ENCODE assay signal across 8 cellular contexts in the genomic region with DNA sequence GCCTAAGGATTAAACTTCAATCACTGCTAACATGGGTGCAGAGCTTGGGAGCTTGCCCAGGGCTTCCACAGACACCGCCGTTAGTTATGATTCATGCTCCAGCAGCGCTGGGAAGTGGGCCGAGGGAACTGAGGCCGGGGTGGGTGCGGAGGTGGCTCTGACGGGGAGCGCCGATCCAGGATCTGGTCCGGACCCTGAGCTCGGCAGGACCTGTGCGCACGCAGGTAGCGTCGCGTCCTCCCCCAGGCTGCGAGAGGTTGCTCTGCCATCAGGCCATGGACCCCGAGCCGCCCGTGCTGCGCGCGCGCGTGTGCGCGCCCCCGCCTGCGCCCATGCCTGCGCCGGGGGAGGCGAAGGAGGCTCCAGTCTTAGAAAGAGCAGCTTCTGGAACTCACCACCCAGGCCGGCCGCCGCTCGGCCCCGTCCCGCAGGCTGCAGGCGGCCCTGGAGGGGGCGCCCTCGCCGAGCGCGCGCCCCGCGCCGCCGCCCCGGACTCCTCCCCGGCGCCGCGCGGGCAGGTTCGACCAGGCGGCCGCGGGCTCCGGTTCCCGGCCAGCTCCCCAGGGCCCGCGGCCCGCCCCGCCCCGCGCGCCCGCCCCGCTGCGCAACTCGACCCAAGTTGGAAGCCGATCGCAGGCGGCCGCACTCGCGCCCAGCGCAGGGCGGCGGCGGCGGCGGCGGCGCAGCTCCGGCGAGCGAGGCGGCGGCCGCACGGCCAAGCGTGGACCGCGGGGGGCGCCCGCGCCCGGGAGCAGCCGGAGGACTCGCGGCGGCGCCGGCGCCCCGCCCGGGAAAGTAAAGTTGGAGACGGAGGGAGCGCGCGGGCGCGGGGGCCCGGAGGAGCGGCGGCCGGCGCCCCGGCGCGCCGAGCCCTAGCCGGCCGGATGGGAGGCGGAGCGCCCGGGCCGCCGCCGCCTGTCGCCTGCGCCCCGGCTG. TPM values are rescaled to one million over a fixed set of nuclear protein-coding genes. Genes with fewer than 3 reads are reported as not detected.
DNase-seq lines count a peak whose midpoint lies in the region; ATAC-seq, FAIRE-seq and TF ChIP-seq lines count a peak whose summit lies in the region.
"Had no signal": no experiment of that assay in that cellular context is flagged by ENCODE, and none has a peak within 500 bp of the region (broad histone marks: within the 10 kb centered on the region; RNA-seq: fewer than 3 reads in every experiment).

No MANE protein-coding gene starts in this region.

- peak; percentile 37; the same call in 1 of the 2 replicates for ATAC-seq in PC-3
- ATAC-seq in T-cell (replicated peaks in 1 of 4) = no peak

- H3K9ac ChIP-seq in PC-3 (ENCODE audit: low read length) = no peak overlapping the region

- H3K9me2 ChIP-seq in PC-3 (replicated peaks; ENCODE audit: low read length) = no peaks in the 10 kb centered on the region

- H3F3A ChIP-seq in PC-3 (ENCODE audit: low read length, unreplicated experiment) = no peaks in the 10 kb centered on the region

- H4K20me1 ChIP-seq in PC-3 (ENCODE audit: low read length) = no peaks in the 10 kb centered on the region

- no peaks in the 10 kb centered on the region for H3K36me3 Mint-ChIP-seq in neural crest cell (ENCODE audit: low read depth)
- no peaks in the 10 kb centered on the region for H3K36me3 Mint-ChIP-seq in T-cell

- BruUV-seq in PC-3 (replicated peaks; lab: Mats Ljungman, UMichigan) = no TSS peak

- H3K4me3 Mint-ChIP-seq in neural crest cell (peak overlapping the region; percentile 70), T-cell (no peak overlapping the region)
- H3K4me3 Mint-ChIP-seq: T-helper 1 cell treated with Interleukin-12 subunit alpha and Interleukin-12 subunit beta and Interleukin-4 antibody, amounts not matched to agents 30 μg/mL and 1 μg/mL, for 36 hours had no signal

- H3K4me2 ChIP-seq in PC-3 (ENCODE audit: low read length) = peak overlapping the region; percentile 53; the same call in 1 of the 2 replicates

- TF ChIP-seq POLR2A in H54 (IDR thresholded peaks at IDR 0.05; ENCODE audit: low read depth, low read length) = no peak; the same call in 1 of the 2 replicates

- 1% methylated on average over 50 to 135 of the region's 135 CpGs for WGBS in esophagus, 2 donors

- H3K9me3 ChIP-seq in PC-3 (ENCODE audit: low read length) = no peaks in the 10 kb centered on the region
- H3K9me3 ChIP-seq in esophagus (ENCODE audit: control insufficient read depth in 2 of 2, insufficient read depth in 1 of 2, low read depth in 1 of 2, low read length in 1 of 2) = peaks cover 5 to 7% of the 10 kb centered on the region in 2 donors

- no peak overlapping the region for H3K4me3 ChIP-seq in PC-3 (ENCODE audit: low read length)
- peak overlapping the region; percentile 43 to 53 for H3K4me3 ChIP-seq in esophagus (ENCODE audit: low read depth in 1 of 2, low read length in 2 of 2)

- FAIRE-seq in H54 (lab: Jason Lieb, UNC) = no peak

- no peak for TF ChIP-seq CTCF in PC-3 (conservative IDR thresholded peaks at IDR 0.05; ENCODE audit: low read depth, low read length)
- peak; percentile 52 for TF ChIP-seq CTCF in neural crest cell (conservative IDR thresholded peaks at IDR 0.05)

- H3K79me2 ChIP-seq in PC-3 (ENCODE audit: low read length) = no peaks in the 10 kb centered on the region

- H3K4me1 ChIP-seq in PC-3 (ENCODE audit: insufficient read depth, low read length) (no peaks in the 10 kb centered on the region), esophagus (ENCODE audit: control insufficient read depth in 2 of 2, insufficient read depth in 2 of 2, low read length in 1 of 2) (peaks cover 8 to 9% of the 10 kb centered on the region in 2 donors)

- CTCF ChIA-PET in PC-3 (lab: Charles Lee) (no interaction called here), T-cell (lab: Charles Lee) (no interaction called here)

- no peak overlapping the region for H3K27ac ChIP-seq in PC-3 (ENCODE audit: low read length)
- peak overlapping the region; percentile 12 to 35 for H3K27ac ChIP-seq in esophagus (ENCODE audit: low read depth in 2 of 2, low read length in 1 of 2)

- no peak overlapping the region for H2AFZ ChIP-seq in PC-3 (ENCODE audit: low read length)

- no peaks in the 10 kb centered on the region for H3K9me3 Mint-ChIP-seq in neural crest cell
- no peaks in the 10 kb centered on the region for H3K9me3 Mint-ChIP-seq in T-cell
- H3K9me3 Mint-ChIP-seq: T-helper 1 cell treated with Interleukin-12 subunit alpha and Interleukin-12 subunit beta and Interleukin-4 antibody, amounts not matched to agents 30 μg/mL and 1 μg/mL, for 36 hours had no signal

- POLR2A ChIA-PET in PC-3 (lab: Charles Lee; ENCODE audit: unreplicated experiment) = no interaction called here
- POLR2A ChIA-PET in T-cell (lab: Charles Lee) = no interaction called here

- H3K36me3 ChIP-seq in PC-3 (ENCODE audit: low read depth, low read length) (no peaks in the 10 kb centered on the region), esophagus (ENCODE audit: control insufficient read depth in 2 of 2, insufficient read depth in 2 of 2, low read length in 1 of 2) (no peaks in the 10 kb centered on the region)

- H3K27me3 Mint-ChIP-seq in neural crest cell (ENCODE audit: low read depth) (peaks cover 31% of the 10 kb centered on the region), T-cell (peaks cover 10 to 42% of the 10 kb centered on the region in 2 donors)

- H3K27ac Mint-ChIP-seq in neural crest cell (ENCODE audit: unreplicated experiment) = no peak overlapping the region
- no peak overlapping the region for H3K27ac Mint-ChIP-seq in T-cell
- H3K27ac Mint-ChIP-seq: T-helper 1 cell treated with Interleukin-12 subunit alpha and Interleukin-12 subunit beta and Interleukin-4 antibody, amounts not matched to agents 30 μg/mL and 1 μg/mL, for 36 hours had no signal

- DNase-seq in H54 (ENCODE audit: insufficient read length, low spot score) (peak; percentile 81), PC-3 (peak; percentile 5), neural crest cell (ENCODE audit: low read depth, low spot score) (peak; percentile 53), NCI-H2029 (lab: John Stamatoyannopoulos, UW) (no peak), activated gamma-delta T cell treated with Interleukin-2 at 50 U/mL for 16 hours (no peak), T-cell (no peak)

- H3K27me3 ChIP-seq in PC-3 (ENCODE audit: low read length) (peaks cover 20% of the 10 kb centered on the region), esophagus (ENCODE audit: control insufficient read depth in 1 of 2, insufficient read depth in 2 of 2, low read length in 2 of 2) (peaks cover 0 to 5% of the 10 kb centered on the region in 2 donors)

- intact Hi-C loops in PC-3 (cut with micrococcal nuclease) = no loop called here

- peaks cover 16% of the 10 kb centered on the region for H3K4me1 Mint-ChIP-seq in neural crest cell
- H3K4me1 Mint-ChIP-seq in T-cell = peaks cover 0 to 8% (median 7%) of the 10 kb centered on the region in 3 donors

RNA-seq across cellular contexts. Expression of gene ADRA2C, which starts 0.6 kb away (rescaled TPM):
- 0.52 TPM in 1 of 2 replicates, not detected in the other for total RNA-seq in PC-3 (2014; rRNA removed)
- 1 to 10 TPM in 1 of 2 donors, under 1 TPM in 1; 0.61 to 1.1 TPM for polyA plus RNA-seq in esophagus
- total RNA-seq in neural crest cell = 6.1 and 6.8 TPM in 2 replicates
- total RNA-seq in T-cell = under 1 TPM in 2 of 5 donors, not detected in 3; 0.16 to 0.18 TPM

Comparison
In these comparisons a context has a peak if more than half of its experiments do, and no peak if none do; other contexts are left out.
1. DNase-seq: peak in H54 (single experiment), PC-3 (single experiment) and neural crest cell (single experiment); none in NCI-H2029 (single experiment), activated gamma-delta T cell treated with Interleukin-2 at 50 U/mL for 16 hours (single experiment) and T-cell (0 of 34).